In the genomic region with DNA sequence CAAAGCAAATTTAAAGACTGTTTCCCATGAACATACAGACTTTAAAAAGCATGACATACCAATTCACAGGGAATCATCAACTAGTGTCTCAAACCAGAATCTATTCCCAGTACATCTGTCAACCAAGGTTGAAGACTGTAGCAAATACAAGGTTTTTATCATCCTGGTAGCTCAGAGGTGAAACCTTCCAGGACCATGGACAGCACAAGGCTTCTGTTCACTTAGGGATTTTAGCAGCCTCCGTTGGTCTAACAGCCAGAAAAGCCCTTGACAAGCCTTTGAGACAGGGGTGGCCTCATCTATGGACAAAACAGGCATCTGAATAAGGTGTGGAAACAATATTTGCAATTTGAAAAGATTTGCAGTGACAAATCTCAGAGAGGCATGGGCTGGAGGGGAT, we compare ENCODE assay signal across 16 cellular contexts.
DNase-seq lines count a peak whose midpoint lies in the region; ATAC-seq and TF ChIP-seq lines count a peak whose summit lies in the region.
"Had no signal": no experiment of that assay in that cellular context is flagged by ENCODE, and none has a peak within 500 bp of the region (broad histone marks: within the 10 kb centered on the region; RNA-seq: fewer than 3 reads in every experiment).

No MANE protein-coding gene starts in this region.

- no peaks in the 10 kb centered on the region for H3K9me3 Mint-ChIP-seq in MCF 10A (ENCODE audit: unreplicated experiment)
- H3K9me3 Mint-ChIP-seq: T-helper 1 cell treated with Interleukin-12 subunit alpha and Interleukin-12 subunit beta and Interleukin-4 antibody, amounts not matched to agents 30 μg/mL and 1 μg/mL, for 36 hours had no signal

- H3K4me3 Mint-ChIP-seq in MCF 10A (ENCODE audit: unreplicated experiment), result no peak overlapping the region
- H3K4me3 Mint-ChIP-seq: T-helper 1 cell treated with Interleukin-12 subunit alpha and Interleukin-12 subunit beta and Interleukin-4 antibody, amounts not matched to agents 30 μg/mL and 1 μg/mL, for 36 hours had no signal

- WGBS in suprapubic skin, result 25% methylated on average over 1 of the region's 1 CpG

- intact Hi-C loops in MCF 10A (cut with micrococcal nuclease), result loop anchor here (2.0 kb wide), 1 partner anchor 51 kb away; no protein-coding TSS in a partner anchor
- intact Hi-C loops in breast epithelium (cut with DNase I; ENCODE audit: low total_unique reads), result no loop called here

- BruUV-seq in MCF 10A (replicated peaks; lab: Mats Ljungman, UMichigan), result no TSS peak

- DNase-seq in MCF 10A (ENCODE audit: unreplicated experiment) (peak; percentile 63), breast epithelium (ENCODE audit: low spot score in 2 of 2) (no peak), SJCRH30 (peak; percentile 51 to 75), fibroblast of the aortic adventitia (ENCODE audit: low read depth) (peak; percentile 3), NCI-H1417 treated with DMSO at 0.1 percent for 48 hours (lab: John Stamatoyannopoulos, UW) (no peak), suprapubic skin (ENCODE audit: low spot score in 2 of 2) (no peak), DMS153 (lab: John Stamatoyannopoulos, UW) (no peak)
- DNase-seq: activated CD4-positive, alpha-beta T cell treated with anti-CD3 and anti-CD28 coated beads, Interleukin-2, amount 50 U/mL, for 48 hours; activated effector memory CD4-positive, alpha-beta T cell treated with Interleukin-2 at 50 U/mL for 16 hours; caudate nucleus; DMS79; psoas muscle; upper lobe of left lung had no signal

- H3K36me3 ChIP-seq in breast epithelium (no peaks in the 10 kb centered on the region), SJCRH30 (no peaks in the 10 kb centered on the region), suprapubic skin (no peaks in the 10 kb centered on the region)
- H3K36me3 ChIP-seq: upper lobe of left lung had no signal

- H3K27me3 ChIP-seq in breast epithelium (no peaks in the 10 kb centered on the region), SJCRH30 (no peaks in the 10 kb centered on the region), suprapubic skin (no peaks in the 10 kb centered on the region)
- H3K27me3 ChIP-seq: upper lobe of left lung had no signal

- H3K4me1 Mint-ChIP-seq in MCF 10A (ENCODE audit: insufficient read depth, unreplicated experiment), result peaks cover under 1% of the 10 kb centered on the region

- H3K4me3 ChIP-seq in breast epithelium (no peak overlapping the region), SJCRH30 (no peak overlapping the region), fibroblast of the aortic adventitia (ENCODE audit: low read depth, low read length) (no peak overlapping the region), suprapubic skin (no peak overlapping the region)
- H3K4me3 ChIP-seq: psoas muscle, upper lobe of left lung had no signal

- no peak for ATAC-seq in HG02973 (IDR thresholded peaks at IDR 0.05; ENCODE audit: unreplicated experiment)
- ATAC-seq: psoas muscle had no signal

- H3K27ac ChIP-seq in breast epithelium (no peak overlapping the region), SJCRH30 (no peak overlapping the region), suprapubic skin (no peak overlapping the region)
- H3K27ac ChIP-seq: epithelial cell of prostate, psoas muscle, upper lobe of left lung had no signal

- no peak overlapping the region for H3K27ac Mint-ChIP-seq in MCF 10A (ENCODE audit: low read depth, unreplicated experiment)
- H3K27ac Mint-ChIP-seq: T-helper 1 cell treated with Interleukin-12 subunit alpha and Interleukin-12 subunit beta and Interleukin-4 antibody, amounts not matched to agents 30 μg/mL and 1 μg/mL, for 36 hours had no signal

- TF ChIP-seq CTCF in MCF 10A (IDR thresholded peaks at IDR 0.05; ENCODE audit: unreplicated experiment) (no peak), breast epithelium (IDR thresholded peaks at IDR 0.05) (no peak), fibroblast of the aortic adventitia (IDR thresholded peaks at IDR 0.05; ENCODE audit: insufficient read depth, low read length) (no peak), suprapubic skin (IDR thresholded peaks at IDR 0.05) (no peak)

- TF ChIP-seq EP300 in suprapubic skin (IDR thresholded peaks at IDR 0.05), result no peak

- H3K4me1 ChIP-seq in breast epithelium (no peaks in the 10 kb centered on the region), SJCRH30 (peaks cover 5% of the 10 kb centered on the region; the same call in 1 of the 2 replicates), suprapubic skin (no peaks in the 10 kb centered on the region)
- H3K4me1 ChIP-seq: psoas muscle, upper lobe of left lung had no signal

- POLR2A ChIA-PET in MCF 10A (lab: Yijun Ruan, JAX), result no interaction called here

- CTCF ChIA-PET in MCF 10A (lab: Yijun Ruan, JAX), result no interaction called here

- H3K9me3 ChIP-seq in breast epithelium (no peaks in the 10 kb centered on the region), SJCRH30 (replicated peaks) (no peaks in the 10 kb centered on the region), suprapubic skin (no peaks in the 10 kb centered on the region)
- H3K9me3 ChIP-seq: psoas muscle, upper lobe of left lung had no signal

- no peaks in the 10 kb centered on the region for H3K36me3 Mint-ChIP-seq in MCF 10A (ENCODE audit: insufficient read depth, unreplicated experiment)

- no peaks in the 10 kb centered on the region for H3K27me3 Mint-ChIP-seq in MCF 10A (ENCODE audit: insufficient read depth, unreplicated experiment)

- TF ChIP-seq POLR2A in breast epithelium (IDR thresholded peaks at IDR 0.05), result no peak
- no peak for TF ChIP-seq POLR2A in suprapubic skin (IDR thresholded peaks at IDR 0.05)

Comparison
In these comparisons a context has a peak if more than half of its experiments do, and no peak if none do; other contexts are left out.
1. DNase-seq: peak in MCF 10A (single experiment), SJCRH30 (2 of 2) and fibroblast of the aortic adventitia (single experiment); none in breast epithelium (0 of 2), NCI-H1417 treated with DMSO at 0.1 percent for 48 hours (single experiment), suprapubic skin (0 of 2) and DMS153 (single experiment).